27 cellular contexts compared by ENCODE assay signal in the genomic region with DNA sequence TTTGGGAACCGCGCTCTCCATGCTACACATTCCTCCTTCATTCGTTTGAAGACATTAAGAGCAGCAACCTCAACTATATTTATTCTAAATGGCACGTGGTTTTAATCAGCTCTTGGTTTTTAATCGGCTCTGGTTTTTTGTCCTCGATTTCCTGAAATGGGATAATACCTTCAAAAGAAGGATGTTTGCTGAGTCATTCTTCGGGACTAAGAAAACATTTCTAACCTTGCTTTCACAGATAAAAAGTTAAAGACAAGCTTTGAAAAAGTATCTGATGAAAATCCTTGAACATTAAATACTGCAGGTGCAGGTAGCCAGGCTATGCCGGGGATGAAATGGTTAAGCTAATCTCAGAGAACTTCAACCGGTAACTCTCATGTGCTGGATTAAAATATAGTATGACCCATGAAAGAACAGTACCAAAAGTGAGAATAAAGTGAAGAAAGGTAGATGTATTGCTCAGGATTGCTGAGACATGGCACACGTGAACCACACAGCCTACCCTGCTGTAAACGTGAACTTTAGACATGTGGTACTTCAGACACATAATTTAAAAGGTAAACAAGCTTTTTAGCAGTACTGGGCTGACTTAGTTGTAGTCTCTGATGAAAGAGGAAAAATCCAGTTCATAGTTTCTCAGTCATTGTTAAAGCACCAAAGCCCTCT.
"Had no signal": no experiment of that assay in that cellular context is flagged by ENCODE, and none has a peak within 500 bp of the region (broad histone marks: within the 10 kb centered on the region; RNA-seq: fewer than 3 reads in every experiment).

No MANE protein-coding gene starts in this region.

- DNase-seq: activated CD4-positive, alpha-beta T cell treated with anti-CD3 and anti-CD28 coated beads for 36 hours; activated CD4-positive, alpha-beta T cell treated with anti-CD3 and anti-CD28 coated beads, Interleukin-2, amount 50 U/mL, for 48 hours; activated CD4-positive, CD25-positive, alpha-beta regulatory T cell; activated CD8-positive, alpha-beta memory T cell treated with anti-CD3 and anti-CD28 coated beads for 24 hours; activated effector memory CD4-positive, alpha-beta T cell treated with Interleukin-2 at 50 U/mL for 16 hours; activated naive CD4-positive, alpha-beta T cell treated with Interleukin-2 at 50 U/mL for 16 hours; activated naive CD8-positive, alpha-beta T cell treated with anti-CD3 and anti-CD28 coated beads, Interleukin-2, amount 10 ng/mL, durations not matched to agents 7 days and 5 days; brain microvascular endothelial cell; cortex of kidney; effector memory CD8-positive, alpha-beta T cell; erythroblast; head of caudate nucleus; hypothalamus; immature natural killer cell; kidney; naive thymus-derived CD4-positive, alpha-beta T cell; ovary; retina; stimulated activated CD4-positive, alpha-beta T cell treated with anti-CD3 and anti-CD28 coated beads, Interleukin-15, amount 100 ng/mL, for 24 hours; stimulated activated CD4-positive, alpha-beta T cell treated with anti-CD3 and anti-CD28 coated beads, Interleukin-2, amount 100 ng/mL, for 24 hours; stimulated activated naive B cell treated with anti-CD40 and anti-IgM and Interleukin-4, amounts not matched to agents 10 μg/mL and 1 μg/mL and 100 μg/mL, for 72 hours; stomach; thyroid gland; upper lobe of left lung had no signal

- H3K27ac ChIP-seq: ascending aorta, brain microvascular endothelial cell, gastroesophageal sphincter, ovary, stomach, thyroid gland, upper lobe of left lung, vagina had no signal

- H3K4me3 ChIP-seq: ascending aorta, gastroesophageal sphincter, ovary, stomach, thyroid gland, upper lobe of left lung, vagina had no signal

- H3K9me3 ChIP-seq: ascending aorta, gastroesophageal sphincter, ovary, stomach, thyroid gland, upper lobe of left lung, vagina had no signal

- H3K27me3 ChIP-seq: ascending aorta, brain microvascular endothelial cell, ovary, thyroid gland, upper lobe of left lung, vagina had no signal

- H3K36me3 ChIP-seq: ascending aorta, brain microvascular endothelial cell, gastroesophageal sphincter, ovary, stomach, thyroid gland, upper lobe of left lung, vagina had no signal

- FAIRE-seq: kidney had no signal

- ATAC-seq: activated CD4-positive, alpha-beta T cell treated with anti-CD3 and anti-CD28 coated beads for 36 hours; effector memory CD8-positive, alpha-beta T cell; gastroesophageal sphincter; naive thymus-derived CD4-positive, alpha-beta T cell; stimulated activated naive B cell treated with anti-CD40 and anti-IgM and Interleukin-4, amounts not matched to agents 10 μg/mL and 1 μg/mL and 100 μg/mL, for 72 hours had no signal

- H3K4me1 ChIP-seq: ascending aorta, thyroid gland, upper lobe of left lung, vagina had no signal
